In genomic region chr11:10441021-10441523, GRCh38 we compare ENCODE assay signal across 25 cellular contexts. TPM values are rescaled to one million over a fixed set of nuclear protein-coding genes. Genes with fewer than 3 reads are reported as not detected.
A peak's percentile ranks its signal among the peaks of the same experiment; 100 is the strongest.
DNase-seq lines count a peak whose midpoint lies in the region; ATAC-seq, FAIRE-seq and TF ChIP-seq lines count a peak whose summit lies in the region.
"Had no signal": no experiment of that assay in that cellular context is flagged by ENCODE, and none has a peak within 500 bp of the region (broad histone marks: within the 10 kb centered on the region; RNA-seq: fewer than 3 reads in every experiment).

No MANE protein-coding gene starts in this region.

- H3K9me3 ChIP-seq in BLaER1, result no peaks in the 10 kb centered on the region
- no peaks in the 10 kb centered on the region for H3K9me3 ChIP-seq in pancreas
- no peaks in the 10 kb centered on the region for H3K9me3 ChIP-seq in kidney (ENCODE audit: control insufficient read depth in 1 of 2, low read length in 2 of 2)
- H3K9me3 ChIP-seq in CD8-positive, alpha-beta memory T cell (ENCODE audit: low read length), result no peaks in the 10 kb centered on the region
- H3K9me3 ChIP-seq: breast epithelium, Caco-2, left ventricle myocardium inferior had no signal

- H3K36me3 ChIP-seq in BLaER1, result no peaks in the 10 kb centered on the region
- no peaks in the 10 kb centered on the region for H3K36me3 ChIP-seq in brain microvascular endothelial cell (replicated peaks)
- no peaks in the 10 kb centered on the region for H3K36me3 ChIP-seq in pancreas
- no peaks in the 10 kb centered on the region for H3K36me3 ChIP-seq in kidney (ENCODE audit: control insufficient read depth in 1 of 2, insufficient read depth in 2 of 2, low read length in 2 of 2)
- H3K36me3 ChIP-seq in CD8-positive, alpha-beta memory T cell (ENCODE audit: insufficient read depth, low read length), result no peaks in the 10 kb centered on the region
- H3K36me3 ChIP-seq: breast epithelium, left ventricle myocardium inferior had no signal

- peak overlapping the region; percentile 62; the same call in 1 of the 2 replicates for H3K4me2 ChIP-seq in BLaER1

- peaks cover 14 to 32% (median 26%) of the 10 kb centered on the region in 3 donors for H3K4me1 Mint-ChIP-seq in IgD-negative memory B cell
- H3K4me1 Mint-ChIP-seq in naive B cell, result peaks cover 21 to 59% (median 36%) of the 10 kb centered on the region in 3 donors
- H3K4me1 Mint-ChIP-seq in CD8-positive, alpha-beta memory T cell, result peaks cover 10 to 28% (median 12%) of the 10 kb centered on the region in 3 donors

- CTCF ChIA-PET in CD8-positive, alpha-beta memory T cell (lab: Charles Lee), result interaction anchor here (1.0 to 2.4 kb wide), 2 partner anchors 15 to 100 kb away, joined by 3 to 13 read pairs; partner anchors contain the start of genes AMPD3 and RNF141

- TF ChIP-seq CTCF in brain microvascular endothelial cell (IDR thresholded peaks at IDR 0.05; ENCODE audit: low read depth, low read length, missing control alignments) (no peak), pancreas (IDR thresholded peaks at IDR 0.05) (no peak), kidney (IDR thresholded peaks at IDR 0.05; ENCODE audit: borderline replicate concordance, extremely low read depth, insufficient read depth) (no peak)

- POLR2A ChIA-PET in CD8-positive, alpha-beta memory T cell (lab: Charles Lee), result no interaction called here

- in situ Hi-C loops in brain microvascular endothelial cell (cut with HindIII; ENCODE audit: low pct_ligation_motif_present, low sequenced_read_pairs), result no loop called here

- no peaks in the 10 kb centered on the region for H4K20me1 ChIP-seq in BLaER1

- intact Hi-C loops in pancreas (cut with DNase I), result no loop called here
- intact Hi-C loops in kidney (cut with DNase I), result no loop called here

- 92 to 93% methylated on average over 4 of the region's 4 CpGs for WGBS in pancreas, 2 donors

- H3K27ac Mint-ChIP-seq in IgD-negative memory B cell (peak overlapping the region in 2 of 3 donors; percentile 91 to 99), naive B cell (peak overlapping the region in 4 of 6 donors; percentile 79 to 98 (median 96))
- H3K27ac Mint-ChIP-seq in CD8-positive, alpha-beta memory T cell, result no peak overlapping the region
- H3K27ac Mint-ChIP-seq: activated naive CD4-positive, alpha-beta T cell treated with anti-CD3 and anti-CD28 coated beads, Interleukin-2, amount 10 ng/mL, durations not matched to agents 7 days and 5 days; type B pancreatic cell had no signal

- H3K9ac ChIP-seq in BLaER1 (no peak overlapping the region), kidney (ENCODE audit: low read length in 2 of 2) (no peak overlapping the region)

- H3K4me3 ChIP-seq in BLaER1 (no peak overlapping the region), brain microvascular endothelial cell (ENCODE audit: low read depth, low read length) (no peak overlapping the region), pancreas (no peak overlapping the region), kidney (ENCODE audit: low read length in 2 of 2) (no peak overlapping the region)
- H3K4me3 ChIP-seq in CD8-positive, alpha-beta memory T cell (ENCODE audit: low read length), result no peak overlapping the region
- H3K4me3 ChIP-seq: breast epithelium, left ventricle myocardium inferior had no signal

- ATAC-seq in naive B cell (ENCODE audit: low read depth in 2 of 2) (no peak), pancreas (no peak)
- ATAC-seq in activated CD4-positive, CD25-positive, alpha-beta regulatory T cell treated with anti-CD3 and anti-CD28 coated beads, Interleukin-2, amount 50 U/mL, for 24 hours, result no peak

- H3K27me3 ChIP-seq in BLaER1, result no peaks in the 10 kb centered on the region
- no peaks in the 10 kb centered on the region for H3K27me3 ChIP-seq in brain microvascular endothelial cell (replicated peaks)
- no peaks in the 10 kb centered on the region for H3K27me3 ChIP-seq in pancreas
- H3K27me3 ChIP-seq in CD8-positive, alpha-beta memory T cell (ENCODE audit: insufficient read depth, low read length, poor library complexity, severe bottlenecking), result no peaks in the 10 kb centered on the region
- H3K27me3 ChIP-seq: breast epithelium had no signal

- H3K27me3 Mint-ChIP-seq in IgD-negative memory B cell, result no peaks in the 10 kb centered on the region
- H3K27me3 Mint-ChIP-seq in naive B cell, result no peaks in the 10 kb centered on the region
- H3K27me3 Mint-ChIP-seq in CD8-positive, alpha-beta memory T cell, result peaks cover 0 to 1% of the 10 kb centered on the region in 2 donors
- H3K27me3 Mint-ChIP-seq: type B pancreatic cell had no signal

- H3K36me3 Mint-ChIP-seq in IgD-negative memory B cell, result peaks cover 2% of the 10 kb centered on the region
- H3K36me3 Mint-ChIP-seq in naive B cell, result no peaks in the 10 kb centered on the region
- no peaks in the 10 kb centered on the region for H3K36me3 Mint-ChIP-seq in CD8-positive, alpha-beta memory T cell
- H3K36me3 Mint-ChIP-seq: activated naive CD4-positive, alpha-beta T cell treated with anti-CD3 and anti-CD28 coated beads, Interleukin-2, amount 10 ng/mL, durations not matched to agents 7 days and 5 days; type B pancreatic cell had no signal

- DNase-seq in brain microvascular endothelial cell (peak; percentile 5), naive B cell (no peak), pancreas (no peak), kidney (no peak)
- no peak for DNase-seq in CD8-positive, alpha-beta memory T cell
- DNase-seq: activated CD4-positive, CD25-positive, alpha-beta regulatory T cell; activated naive CD4-positive, alpha-beta T cell treated with anti-CD3 and anti-CD28 coated beads, Interleukin-2, amount 10 ng/mL, durations not matched to agents 7 days and 5 days; amygdala; C1 segment of cervical spinal cord; Caco-2; DMS53; effector CD4-positive, alpha-beta T cell; left ventricle myocardium inferior; NCI-H1092; NCI-H1694 treated with DMSO at 0.1 percent for 48 hours; NCI-H510A; nucleus accumbens; stimulated activated CD4-positive, alpha-beta T cell treated with anti-CD3 and anti-CD28 coated beads, Interleukin-4, amount 100 ng/mL, for 1 hour; substantia nigra had no signal

- H3K27ac ChIP-seq in BLaER1 (no peak overlapping the region), brain microvascular endothelial cell (no peak overlapping the region), pancreas (no peak overlapping the region), kidney (ENCODE audit: low read depth in 2 of 2, low read length in 2 of 2) (no peak overlapping the region)
- H3K27ac ChIP-seq in CD8-positive, alpha-beta memory T cell (ENCODE audit: low read depth, low read length), result no peak overlapping the region
- H3K27ac ChIP-seq: breast epithelium, left ventricle myocardium inferior had no signal

- H3K4me1 ChIP-seq in BLaER1 (peaks cover 47% of the 10 kb centered on the region), pancreas (no peaks in the 10 kb centered on the region), kidney (ENCODE audit: control insufficient read depth in 1 of 2, insufficient read depth in 1 of 2, low read depth in 1 of 2, low read length in 2 of 2) (no peaks in the 10 kb centered on the region)
- peaks cover 22% of the 10 kb centered on the region for H3K4me1 ChIP-seq in CD8-positive, alpha-beta memory T cell (ENCODE audit: insufficient read depth, low read length)
- H3K4me1 ChIP-seq: breast epithelium, left ventricle myocardium inferior had no signal

- H3K4me3 Mint-ChIP-seq in IgD-negative memory B cell (peak overlapping the region in 1 of 4 donors; percentile 67), naive B cell (peak overlapping the region in 2 of 8 donors; percentile 58 to 66)
- H3K4me3 Mint-ChIP-seq in CD8-positive, alpha-beta memory T cell, result no peak overlapping the region
- H3K4me3 Mint-ChIP-seq: activated naive CD4-positive, alpha-beta T cell treated with anti-CD3 and anti-CD28 coated beads, Interleukin-2, amount 10 ng/mL, durations not matched to agents 7 days and 5 days; type B pancreatic cell had no signal

- FAIRE-seq in pancreas (lab: Jason Lieb, UNC) (no peak), kidney (lab: Jason Lieb, UNC) (no peak)
- FAIRE-seq: colon had no signal

- H3K9me3 Mint-ChIP-seq in IgD-negative memory B cell (no peaks in the 10 kb centered on the region), naive B cell (peaks cover 0 to 2% (median 0%) of the 10 kb centered on the region in 7 donors)
- no peaks in the 10 kb centered on the region for H3K9me3 Mint-ChIP-seq in CD8-positive, alpha-beta memory T cell
- H3K9me3 Mint-ChIP-seq: activated naive CD4-positive, alpha-beta T cell treated with anti-CD3 and anti-CD28 coated beads, Interleukin-2, amount 10 ng/mL, durations not matched to agents 7 days and 5 days; type B pancreatic cell had no signal

RNA-seq across cellular contexts. Expression of gene AMPD3, which starts 14.0 kb away (rescaled TPM):
- 30.7 TPM for polyA plus RNA-seq in IgD-negative memory B cell
- polyA plus RNA-seq in naive B cell (ENCODE audit: low read depth in 6 of 6), result 10 to 100 TPM; 20.2 to 35.5 (median 27.3) TPM
- 1 to 10 TPM; 2.7 to 10.0 (median 3.7) TPM for total RNA-seq in pancreas
- polyA plus RNA-seq in pancreas, result 1 to 10 TPM; 3.0 to 5.6 TPM
- 16.5 TPM for total RNA-seq in kidney
- polyA plus RNA-seq in kidney (ENCODE audit: insufficient read depth, low read depth, low replicate concordance), result 8.4 TPM
- 10 to 100 TPM; 10.8 to 12.2 TPM for total RNA-seq in CD8-positive, alpha-beta memory T cell
- polyA plus RNA-seq in CD8-positive, alpha-beta memory T cell, result 12.0 TPM

Comparison
In these comparisons a context has a peak if more than half of its experiments do, and no peak if none do; other contexts are left out.
1. H3K27ac Mint-ChIP-seq: peak in IgD-negative memory B cell (2 of 3) and naive B cell (4 of 6); none in CD8-positive, alpha-beta memory T cell (0 of 8).